Comparison of ENCODE assay signal across 21 cellular contexts in genomic region chr4:108484187-108484586, GRCh38.
DNase-seq lines count a peak whose midpoint lies in the region; ATAC-seq and TF ChIP-seq lines count a peak whose summit lies in the region.
"Had no signal": no experiment of that assay in that cellular context is flagged by ENCODE, and none has a peak within 500 bp of the region (broad histone marks: within the 10 kb centered on the region; RNA-seq: fewer than 3 reads in every experiment).

No MANE protein-coding gene starts in this region.

- H3K27me3 Mint-ChIP-seq in activated naive CD4-positive, alpha-beta T cell treated with anti-CD3 and anti-CD28 coated beads for 36 hours (ENCODE audit: low read depth): no peaks in the 10 kb centered on the region
- H3K27me3 Mint-ChIP-seq in activated T-cell treated with anti-CD3 and anti-CD28 coated beads, Interleukin-2, amount 50 U/mL, for 72 hours (ENCODE audit: low read depth): peaks cover 10% of the 10 kb centered on the region
- peaks cover 0 to 1% (median 0%) of the 10 kb centered on the region in 5 donors for H3K27me3 Mint-ChIP-seq in naive thymus-derived CD8-positive, alpha-beta T cell
- H3K27me3 Mint-ChIP-seq: CD4-positive, CD25-positive, alpha-beta regulatory T cell had no signal

- no peak overlapping the region for H2AFZ ChIP-seq in SK-N-SH (ENCODE audit: low read depth)

- no peak overlapping the region for H3K4me3 ChIP-seq in SK-N-SH (ENCODE audit: low read depth in 2 of 2, low read length in 1 of 2)
- H3K4me3 ChIP-seq: ascending aorta, heart right ventricle, SK-N-MC, suprapubic skin had no signal

- H4K20me1 ChIP-seq in SK-N-SH (ENCODE audit: insufficient read depth): no peaks in the 10 kb centered on the region

- no peak overlapping the region for H3K4me3 Mint-ChIP-seq in activated naive CD4-positive, alpha-beta T cell treated with anti-CD3 and anti-CD28 coated beads for 36 hours
- H3K4me3 Mint-ChIP-seq in activated T-cell treated with anti-CD3 and anti-CD28 coated beads, Interleukin-2, amount 50 U/mL, for 72 hours: peak overlapping the region; percentile 1 to 40
- H3K4me3 Mint-ChIP-seq in naive thymus-derived CD8-positive, alpha-beta T cell: peak overlapping the region in 8 of 10 donors; percentile 15 to 78 (median 44)

- H3K4me1 Mint-ChIP-seq in activated naive CD4-positive, alpha-beta T cell treated with anti-CD3 and anti-CD28 coated beads for 36 hours (ENCODE audit: low read depth): peaks cover 33% of the 10 kb centered on the region
- peaks cover 42% of the 10 kb centered on the region for H3K4me1 Mint-ChIP-seq in activated T-cell treated with anti-CD3 and anti-CD28 coated beads, Interleukin-2, amount 50 U/mL, for 72 hours (ENCODE audit: low read depth)
- peaks cover 24 to 47% (median 36%) of the 10 kb centered on the region in 4 donors for H3K4me1 Mint-ChIP-seq in naive thymus-derived CD8-positive, alpha-beta T cell

- no peak for TF ChIP-seq EP300 in SK-N-SH (IDR thresholded peaks at IDR 0.05; ENCODE audit: borderline replicate concordance in 1 of 2, low read depth in 1 of 2, low read length in 1 of 2)

- no peaks in the 10 kb centered on the region for H3K36me3 Mint-ChIP-seq in activated naive CD4-positive, alpha-beta T cell treated with anti-CD3 and anti-CD28 coated beads for 36 hours (ENCODE audit: low read depth)
- H3K36me3 Mint-ChIP-seq in activated T-cell treated with anti-CD3 and anti-CD28 coated beads, Interleukin-2, amount 50 U/mL, for 72 hours (ENCODE audit: insufficient read depth in 2 of 2): no peaks in the 10 kb centered on the region
- no peaks in the 10 kb centered on the region for H3K36me3 Mint-ChIP-seq in naive thymus-derived CD8-positive, alpha-beta T cell
- H3K36me3 Mint-ChIP-seq: CD4-positive, CD25-positive, alpha-beta regulatory T cell; immature natural killer cell had no signal

- TF ChIP-seq CTCF in SK-N-SH (IDR thresholded peaks at IDR 0.05): no peak

- no peak for TF ChIP-seq RAD21 in SK-N-SH (IDR thresholded peaks at IDR 0.05; ENCODE audit: low read length)

- H3F3A ChIP-seq in SK-N-SH (replicated peaks; ENCODE audit: insufficient read depth): no peaks in the 10 kb centered on the region

- H3K79me2 ChIP-seq in SK-N-SH (ENCODE audit: insufficient read depth): no peaks in the 10 kb centered on the region

- H3K9ac ChIP-seq in SK-N-SH: no peak overlapping the region

- intact Hi-C loops in activated naive CD4-positive, alpha-beta T cell treated with anti-CD3 and anti-CD28 coated beads for 36 hours (cut with micrococcal nuclease): loop anchor here (1.0 to 5.0 kb wide), 2 partner anchors 58 to 88 kb away; no protein-coding TSS in a partner anchor

- H3K36me3 ChIP-seq in SK-N-SH (replicated peaks in 1 of 2; ENCODE audit: control insufficient read depth in 1 of 2, insufficient read depth in 2 of 2, low read length in 1 of 2): no peaks in the 10 kb centered on the region
- H3K36me3 ChIP-seq: ascending aorta, heart right ventricle, suprapubic skin had no signal

- whole genome bisulfite sequencing in SK-N-SH (ENCODE audit: low lambda C conversion rate): 4% methylated on average over 1 of the region's 1 CpG

- CTCF ChIA-PET in activated naive CD4-positive, alpha-beta T cell treated with anti-CD3 and anti-CD28 coated beads for 36 hours (lab: Charles Lee): no interaction called here
- CTCF ChIA-PET in SK-N-SH (lab: Yijun Ruan, JAX): no interaction called here

- H3K4me1 ChIP-seq in SK-N-SH (ENCODE audit: control insufficient read depth in 1 of 2, insufficient read depth in 2 of 2, low read depth in 1 of 2, low read length in 1 of 2): no peaks in the 10 kb centered on the region
- H3K4me1 ChIP-seq: ascending aorta, suprapubic skin had no signal

- H3K4me2 ChIP-seq in SK-N-SH: no peak overlapping the region

- H3K9me3 Mint-ChIP-seq in activated naive CD4-positive, alpha-beta T cell treated with anti-CD3 and anti-CD28 coated beads for 36 hours: no peaks in the 10 kb centered on the region
- H3K9me3 Mint-ChIP-seq in activated T-cell treated with anti-CD3 and anti-CD28 coated beads, Interleukin-2, amount 50 U/mL, for 72 hours: no peaks in the 10 kb centered on the region
- H3K9me3 Mint-ChIP-seq in naive thymus-derived CD8-positive, alpha-beta T cell: no peaks in the 10 kb centered on the region
- H3K9me3 Mint-ChIP-seq: central memory CD8-positive, alpha-beta T cell; immature natural killer cell had no signal

- no peaks in the 10 kb centered on the region for H3K9me3 ChIP-seq in SK-N-SH
- H3K9me3 ChIP-seq: ascending aorta, heart right ventricle, suprapubic skin had no signal

- peak; percentile 35 to 49 for ATAC-seq in activated T-cell treated with anti-CD3 and anti-CD28 coated beads, Interleukin-2, amount 50 U/mL, for 72 hours (replicated peaks in 1 of 2)
- ATAC-seq in naive thymus-derived CD8-positive, alpha-beta T cell: no peak
- ATAC-seq: heart right ventricle had no signal

- POLR2A ChIA-PET in naive thymus-derived CD8-positive, alpha-beta T cell (lab: Charles Lee): no interaction called here
- POLR2A ChIA-PET in SK-N-SH (lab: Yijun Ruan, JAX): no interaction called here

- DNase-seq in activated naive CD4-positive, alpha-beta T cell treated with anti-CD3 and anti-CD28 coated beads for 36 hours: peak; percentile 33
- DNase-seq in activated naive CD4-positive, alpha-beta T cell treated with anti-CD3 and anti-CD28 coated beads, Interleukin-2, amount 50 U/mL, for 16 hours: no peak
- DNase-seq in HS-5 (ENCODE audit: low read depth): peak; percentile 36
- DNase-seq in activated T-cell treated with anti-CD3 and anti-CD28 coated beads, Interleukin-2, amount 50 U/mL, for 72 hours: peak in 1 of 2 donors; percentile 10
- DNase-seq in naive thymus-derived CD8-positive, alpha-beta T cell: no peak
- no peak for DNase-seq in inferior parietal cortex (ENCODE audit: extremely low spot score)
- no peak for DNase-seq in SK-N-SH
- DNase-seq: CD4-positive, CD25-positive, alpha-beta regulatory T cell; GF-D8; H7; heart right ventricle; immature natural killer cell; NCI-H1436 treated with DMSO at 0.1 percent for 48 hours; NCI-H510A treated with DMSO at 0.1 percent for 48 hours; RPMI8226 had no signal

- H3K27me3 ChIP-seq in SK-N-SH (ENCODE audit: insufficient read depth): peaks cover 11% of the 10 kb centered on the region; the same call in 1 of the 2 replicates
- H3K27me3 ChIP-seq: ascending aorta, heart right ventricle, suprapubic skin had no signal

- no peak overlapping the region for H3K27ac Mint-ChIP-seq in activated naive CD4-positive, alpha-beta T cell treated with anti-CD3 and anti-CD28 coated beads for 36 hours
- H3K27ac Mint-ChIP-seq in activated T-cell treated with anti-CD3 and anti-CD28 coated beads, Interleukin-2, amount 50 U/mL, for 72 hours: no peak overlapping the region
- peak overlapping the region in 5 of 10 donors; percentile 9 to 77 (median 65) for H3K27ac Mint-ChIP-seq in naive thymus-derived CD8-positive, alpha-beta T cell
- H3K27ac Mint-ChIP-seq: immature natural killer cell had no signal

- no peaks in the 10 kb centered on the region for H3K9me2 ChIP-seq in SK-N-SH

- no peak overlapping the region for H3K27ac ChIP-seq in SK-N-SH (ENCODE audit: low read depth in 2 of 2, low read length in 1 of 2)
- H3K27ac ChIP-seq: ascending aorta, epithelial cell of prostate, heart right ventricle, SK-N-MC, suprapubic skin, VCaP had no signal

TF ChIP-seq in SK-N-SH, 30 proteins besides CTCF, POLR2A, EP300 and RAD21:
- TF ChIP-seq RCOR1 (IDR thresholded peaks at IDR 0.05; ENCODE audit: low read length): no peak
- no peak for TF ChIP-seq SMC3 (IDR thresholded peaks at IDR 0.05; ENCODE audit: low read depth, low read length)
- TF ChIP-seq YY1 (IDR thresholded peaks at IDR 0.05; ENCODE audit: low read depth): no peak
- no peak for TF ChIP-seq MAX (IDR thresholded peaks at IDR 0.05; ENCODE audit: low read depth)
- TF ChIP-seq POLR2AphosphoS5 (IDR thresholded peaks at IDR 0.05; ENCODE audit: low read depth, low read length): no peak
- no peak for TF ChIP-seq FOXM1 (IDR thresholded peaks at IDR 0.05; ENCODE audit: low read depth)
- TF ChIP-seq MXI1 (IDR thresholded peaks at IDR 0.05; ENCODE audit: low read depth, low read length): no peak
- TF ChIP-seq, protein P1, sequence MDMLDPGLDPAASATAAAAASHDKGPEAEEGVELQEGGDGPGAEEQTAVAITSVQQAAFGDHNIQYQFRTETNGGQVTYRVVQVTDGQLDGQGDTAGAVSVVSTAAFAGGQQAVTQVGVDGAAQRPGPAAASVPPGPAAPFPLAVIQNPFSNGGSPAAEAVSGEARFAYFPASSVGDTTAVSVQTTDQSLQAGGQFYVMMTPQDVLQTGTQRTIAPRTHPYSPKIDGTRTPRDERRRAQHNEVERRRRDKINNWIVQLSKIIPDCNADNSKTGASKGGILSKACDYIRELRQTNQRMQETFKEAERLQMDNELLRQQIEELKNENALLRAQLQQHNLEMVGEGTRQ (IDR thresholded peaks at IDR 0.05; ENCODE audit: borderline replicate concordance, low read depth, low read length): no peak
- no peak for TF ChIP-seq NFIC (IDR thresholded peaks at IDR 0.05; ENCODE audit: borderline replicate concordance)
- TF ChIP-seq JUND (IDR thresholded peaks at IDR 0.05): no peak
- TF ChIP-seq EZH2phosphoT487 (IDR thresholded peaks at IDR 0.05; ENCODE audit: borderline replicate concordance, low read depth): no peak

Comparison
In these comparisons a context has a peak if more than half of its experiments do, and no peak if none do; other contexts are left out.
1. DNase-seq: peak in activated naive CD4-positive, alpha-beta T cell treated with anti-CD3 and anti-CD28 coated beads for 36 hours (single experiment) and HS-5 (single experiment); none in activated naive CD4-positive, alpha-beta T cell treated with anti-CD3 and anti-CD28 coated beads, Interleukin-2, amount 50 U/mL, for 16 hours (single experiment), naive thymus-derived CD8-positive, alpha-beta T cell (0 of 10), inferior parietal cortex (single experiment) and SK-N-SH (single experiment).
2. ATAC-seq: peak in activated T-cell treated with anti-CD3 and anti-CD28 coated beads, Interleukin-2, amount 50 U/mL, for 72 hours (2 of 2); none in naive thymus-derived CD8-positive, alpha-beta T cell (0 of 2).